Comparison of ENCODE assay signal across 1 cellular context in the genomic region with DNA sequence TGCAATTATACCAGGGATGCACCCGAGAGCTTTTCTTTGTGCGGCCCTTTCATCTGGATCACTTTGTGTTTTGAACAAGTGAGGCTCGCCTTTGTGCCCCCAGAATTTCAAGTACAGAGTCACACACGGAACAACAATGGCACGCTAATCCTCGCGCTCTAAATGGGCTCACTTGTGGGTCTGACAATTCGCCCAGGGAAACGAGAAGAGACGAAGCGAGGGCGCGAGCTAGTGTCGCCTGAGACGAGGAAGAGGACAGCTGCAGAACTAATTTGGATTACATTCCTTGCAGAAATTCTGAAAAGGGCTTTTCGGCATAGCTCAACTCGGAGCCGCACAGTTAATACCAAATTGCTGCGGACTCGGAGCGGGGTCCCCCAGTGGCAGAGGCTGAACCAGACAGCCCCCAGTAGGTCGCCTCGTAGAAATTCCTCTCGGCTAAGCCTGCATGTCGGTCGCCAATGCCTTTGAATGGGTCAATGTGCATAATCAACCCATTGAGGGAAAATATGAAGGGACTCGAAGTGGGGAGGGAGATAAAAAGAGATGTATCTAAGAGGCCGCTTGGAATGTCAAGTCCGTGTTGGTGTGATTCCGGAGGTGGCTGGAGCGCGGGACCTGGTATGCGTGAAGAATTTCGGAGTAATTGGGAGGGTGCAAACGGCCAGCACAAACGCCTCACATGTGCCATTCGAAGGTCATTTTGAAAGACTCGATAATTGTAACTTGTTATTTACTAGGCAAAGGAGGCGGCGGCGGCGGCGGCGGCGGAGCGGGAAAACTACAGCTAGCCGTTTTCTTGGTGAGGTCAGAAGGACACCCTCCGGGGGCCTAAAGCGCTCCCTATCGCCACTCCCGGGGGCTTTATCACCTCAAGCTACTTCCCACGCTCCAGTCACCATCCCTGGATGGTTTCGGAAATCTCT.
TF ChIP-seq lines count a peak whose summit lies in the region.

No MANE protein-coding gene starts in this region.

TF ChIP-seq in SK-N-SH treated with all-trans-retinoic acid at 6 μM for 48 hours, 23 proteins besides CTCF, POLR2A, EP300 and RAD21 (continued from another document):
- TF ChIP-seq, protein P1, sequence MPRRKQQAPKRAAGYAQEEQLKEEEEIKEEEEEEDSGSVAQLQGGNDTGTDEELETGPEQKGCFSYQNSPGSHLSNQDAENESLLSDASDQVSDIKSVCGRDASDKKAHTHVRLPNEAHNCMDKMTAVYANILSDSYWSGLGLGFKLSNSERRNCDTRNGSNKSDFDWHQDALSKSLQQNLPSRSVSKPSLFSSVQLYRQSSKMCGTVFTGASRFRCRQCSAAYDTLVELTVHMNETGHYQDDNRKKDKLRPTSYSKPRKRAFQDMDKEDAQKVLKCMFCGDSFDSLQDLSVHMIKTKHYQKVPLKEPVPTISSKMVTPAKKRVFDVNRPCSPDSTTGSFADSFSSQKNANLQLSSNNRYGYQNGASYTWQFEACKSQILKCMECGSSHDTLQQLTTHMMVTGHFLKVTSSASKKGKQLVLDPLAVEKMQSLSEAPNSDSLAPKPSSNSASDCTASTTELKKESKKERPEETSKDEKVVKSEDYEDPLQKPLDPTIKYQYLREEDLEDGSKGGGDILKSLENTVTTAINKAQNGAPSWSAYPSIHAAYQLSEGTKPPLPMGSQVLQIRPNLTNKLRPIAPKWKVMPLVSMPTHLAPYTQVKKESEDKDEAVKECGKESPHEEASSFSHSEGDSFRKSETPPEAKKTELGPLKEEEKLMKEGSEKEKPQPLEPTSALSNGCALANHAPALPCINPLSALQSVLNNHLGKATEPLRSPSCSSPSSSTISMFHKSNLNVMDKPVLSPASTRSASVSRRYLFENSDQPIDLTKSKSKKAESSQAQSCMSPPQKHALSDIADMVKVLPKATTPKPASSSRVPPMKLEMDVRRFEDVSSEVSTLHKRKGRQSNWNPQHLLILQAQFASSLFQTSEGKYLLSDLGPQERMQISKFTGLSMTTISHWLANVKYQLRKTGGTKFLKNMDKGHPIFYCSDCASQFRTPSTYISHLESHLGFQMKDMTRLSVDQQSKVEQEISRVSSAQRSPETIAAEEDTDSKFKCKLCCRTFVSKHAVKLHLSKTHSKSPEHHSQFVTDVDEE (CRISPR knock-in tag; IDR thresholded peaks at IDR 0.05): no peak
- TF ChIP-seq ZFP30 (CRISPR knock-in tag; IDR thresholded peaks at IDR 0.05): no peak
- TF ChIP-seq ARNTL (CRISPR knock-in tag; IDR thresholded peaks at IDR 0.05; ENCODE audit: borderline replicate concordance, low read depth): no peak
- TF ChIP-seq ZNF565 (CRISPR knock-in tag; conservative IDR thresholded peaks at IDR 0.05; ENCODE audit: low read depth): no peak
- TF ChIP-seq, protein P2, sequence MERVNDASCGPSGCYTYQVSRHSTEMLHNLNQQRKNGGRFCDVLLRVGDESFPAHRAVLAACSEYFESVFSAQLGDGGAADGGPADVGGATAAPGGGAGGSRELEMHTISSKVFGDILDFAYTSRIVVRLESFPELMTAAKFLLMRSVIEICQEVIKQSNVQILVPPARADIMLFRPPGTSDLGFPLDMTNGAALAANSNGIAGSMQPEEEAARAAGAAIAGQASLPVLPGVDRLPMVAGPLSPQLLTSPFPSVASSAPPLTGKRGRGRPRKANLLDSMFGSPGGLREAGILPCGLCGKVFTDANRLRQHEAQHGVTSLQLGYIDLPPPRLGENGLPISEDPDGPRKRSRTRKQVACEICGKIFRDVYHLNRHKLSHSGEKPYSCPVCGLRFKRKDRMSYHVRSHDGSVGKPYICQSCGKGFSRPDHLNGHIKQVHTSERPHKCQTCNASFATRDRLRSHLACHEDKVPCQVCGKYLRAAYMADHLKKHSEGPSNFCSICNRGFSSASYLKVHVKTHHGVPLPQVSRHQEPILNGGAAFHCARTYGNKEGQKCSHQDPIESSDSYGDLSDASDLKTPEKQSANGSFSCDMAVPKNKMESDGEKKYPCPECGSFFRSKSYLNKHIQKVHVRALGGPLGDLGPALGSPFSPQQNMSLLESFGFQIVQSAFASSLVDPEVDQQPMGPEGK (CRISPR knock-in tag; IDR thresholded peaks at IDR 0.05; ENCODE audit: borderline replicate concordance): no peak
- TF ChIP-seq TOX (CRISPR knock-in tag; IDR thresholded peaks at IDR 0.05; ENCODE audit: borderline replicate concordance): no peak
- TF ChIP-seq ZC3H10 (CRISPR knock-in tag; IDR thresholded peaks at IDR 0.05): no peak
- no peak for TF ChIP-seq PPARA (CRISPR knock-in tag; IDR thresholded peaks at IDR 0.05; ENCODE audit: borderline replicate concordance)
- no peak for TF ChIP-seq CSDC2 (CRISPR knock-in tag; IDR thresholded peaks at IDR 0.05)
- TF ChIP-seq, protein P3, sequence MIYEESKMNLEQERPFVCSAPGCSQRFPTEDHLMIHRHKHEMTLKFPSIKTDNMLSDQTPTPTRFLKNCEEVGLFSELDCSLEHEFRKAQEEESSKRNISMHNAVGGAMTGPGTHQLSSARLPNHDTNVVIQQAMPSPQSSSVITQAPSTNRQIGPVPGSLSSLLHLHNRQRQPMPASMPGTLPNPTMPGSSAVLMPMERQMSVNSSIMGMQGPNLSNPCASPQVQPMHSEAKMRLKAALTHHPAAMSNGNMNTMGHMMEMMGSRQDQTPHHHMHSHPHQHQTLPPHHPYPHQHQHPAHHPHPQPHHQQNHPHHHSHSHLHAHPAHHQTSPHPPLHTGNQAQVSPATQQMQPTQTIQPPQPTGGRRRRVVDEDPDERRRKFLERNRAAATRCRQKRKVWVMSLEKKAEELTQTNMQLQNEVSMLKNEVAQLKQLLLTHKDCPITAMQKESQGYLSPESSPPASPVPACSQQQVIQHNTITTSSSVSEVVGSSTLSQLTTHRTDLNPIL (CRISPR knock-in tag; IDR thresholded peaks at IDR 0.05; ENCODE audit: low read depth): no peak
